In the genomic region with DNA sequence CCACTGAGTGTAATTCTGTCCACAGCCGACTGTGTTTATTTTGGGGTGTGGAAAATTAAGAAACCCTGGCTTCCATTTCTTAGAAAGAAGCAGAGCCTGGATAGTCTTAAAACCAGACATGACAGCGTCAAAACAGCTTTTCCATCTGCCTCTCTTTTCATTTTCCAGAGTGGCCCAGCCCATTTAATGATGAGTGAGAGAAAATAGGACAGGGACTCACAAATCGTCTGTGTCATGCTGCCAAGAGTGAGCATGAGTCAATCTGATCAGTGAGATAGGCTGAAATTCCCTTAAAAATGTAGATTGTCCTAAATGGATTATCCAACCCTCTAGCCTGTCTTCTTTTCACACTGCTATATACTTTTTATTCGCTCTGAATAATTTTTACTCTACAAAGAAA, we compare ENCODE assay signal across 16 cellular contexts.
A peak's percentile ranks its signal among the peaks of the same experiment; 100 is the strongest.
DNase-seq lines count a peak whose midpoint lies in the region; ATAC-seq and TF ChIP-seq lines count a peak whose summit lies in the region.
"Had no signal": no experiment of that assay in that cellular context is flagged by ENCODE, and none has a peak within 500 bp of the region (broad histone marks: within the 10 kb centered on the region; RNA-seq: fewer than 3 reads in every experiment).

No MANE protein-coding gene starts in this region.

- H3K9me3 Mint-ChIP-seq in activated CD4-positive, alpha-beta memory T cell treated with anti-CD3 and anti-CD28 coated beads, Interleukin-2, amount 10 ng/mL, durations not matched to agents 7 days and 5 days, result peaks cover 4% of the 10 kb centered on the region

- no peak for TF ChIP-seq CTCF in A673 (conservative IDR thresholded peaks at IDR 0.05; ENCODE audit: low read depth, low read length)

- no peaks in the 10 kb centered on the region for H3K4me1 Mint-ChIP-seq in activated CD4-positive, alpha-beta memory T cell treated with anti-CD3 and anti-CD28 coated beads, Interleukin-2, amount 10 ng/mL, durations not matched to agents 7 days and 5 days

- POLR2A ChIA-PET in A673 (lab: Charles Lee; ENCODE audit: low non-redundant PET), result no interaction called here
- POLR2A ChIA-PET in activated CD4-positive, alpha-beta memory T cell treated with anti-CD3 and anti-CD28 coated beads, Interleukin-2, amount 10 ng/mL, durations not matched to agents 7 days and 5 days (lab: Charles Lee), result no interaction called here

- no TSS peak for BruUV-seq in A673 (replicated peaks; lab: Mats Ljungman, UMichigan)

- CTCF ChIA-PET in A673 (lab: Charles Lee), result no interaction called here
- CTCF ChIA-PET in activated CD4-positive, alpha-beta memory T cell treated with anti-CD3 and anti-CD28 coated beads, Interleukin-2, amount 10 ng/mL, durations not matched to agents 7 days and 5 days (lab: Charles Lee), result no interaction called here

- no peaks in the 10 kb centered on the region for H3K27me3 ChIP-seq in A673 (replicated peaks; ENCODE audit: insufficient read depth, low read depth, low read length, poor library complexity)
- H3K27me3 ChIP-seq in MG63, result no peaks in the 10 kb centered on the region

- H3K27me3 Mint-ChIP-seq in activated CD4-positive, alpha-beta memory T cell treated with anti-CD3 and anti-CD28 coated beads, Interleukin-2, amount 10 ng/mL, durations not matched to agents 7 days and 5 days, result no peaks in the 10 kb centered on the region

- intact Hi-C loops in A673 (cut with micrococcal nuclease; ENCODE audit: unreplicated experiment), result no loop called here

- no peak for ATAC-seq in SK-N-SH treated with all-trans-retinoic acid at 6 μM for 48 hours
- no peak for ATAC-seq in HG02885 (IDR thresholded peaks at IDR 0.05; ENCODE audit: poor library complexity, unreplicated experiment)
- no peak for ATAC-seq in GM21786 (IDR thresholded peaks at IDR 0.05; ENCODE audit: unreplicated experiment)

- H3K36me3 ChIP-seq in A673 (ENCODE audit: insufficient read depth, low read length, poor library complexity, severe bottlenecking) (no peaks in the 10 kb centered on the region), MG63 (no peaks in the 10 kb centered on the region)

- H3K27ac ChIP-seq in A673 (ENCODE audit: low read depth, low read length, poor library complexity, severe bottlenecking), result no peak overlapping the region
- H3K27ac ChIP-seq: C4-2B had no signal

- H3K27ac Mint-ChIP-seq in activated CD4-positive, alpha-beta memory T cell treated with anti-CD3 and anti-CD28 coated beads, Interleukin-2, amount 10 ng/mL, durations not matched to agents 7 days and 5 days, result no peak overlapping the region

- no peaks in the 10 kb centered on the region for H3K36me3 Mint-ChIP-seq in activated CD4-positive, alpha-beta memory T cell treated with anti-CD3 and anti-CD28 coated beads, Interleukin-2, amount 10 ng/mL, durations not matched to agents 7 days and 5 days (ENCODE audit: low read depth)

- H3K4me3 ChIP-seq in A673 (ENCODE audit: low read depth, low read length, poor library complexity, severe bottlenecking) (no peak overlapping the region), MG63 (no peak overlapping the region)

- no peaks in the 10 kb centered on the region for H3K4me1 ChIP-seq in A673 (ENCODE audit: insufficient read depth, low read length, poor library complexity, severe bottlenecking)

- DNase-seq in A673 (ENCODE audit: low spot score), result peak; percentile 39
- DNase-seq in MG63, result peak; percentile 35
- DNase-seq in islet precursor cell, result peak; percentile 57
- no peak for DNase-seq in activated CD4-positive, alpha-beta memory T cell treated with anti-CD3 and anti-CD28 coated beads, Interleukin-2, amount 10 ng/mL, durations not matched to agents 7 days and 5 days
- DNase-seq in NCI-H748 (lab: John Stamatoyannopoulos, UW; ENCODE audit: unreplicated experiment), result no peak
- DNase-seq: DMS153, H7, NCI-H1436 treated with DMSO at 0.1 percent for 48 hours, NCI-H2029 treated with DMSO at 0.1 percent for 48 hours, NCI-H526, OCI-M1, RPMI8226 had no signal

- H3K9me3 ChIP-seq in A673 (ENCODE audit: low read depth, low read length, poor library complexity, severe bottlenecking) (no peaks in the 10 kb centered on the region), MG63 (peaks cover 2% of the 10 kb centered on the region; the same call in 1 of the 2 replicates)

- no peak overlapping the region for H3K4me3 Mint-ChIP-seq in activated CD4-positive, alpha-beta memory T cell treated with anti-CD3 and anti-CD28 coated beads, Interleukin-2, amount 10 ng/mL, durations not matched to agents 7 days and 5 days

TF ChIP-seq in SK-N-SH treated with all-trans-retinoic acid at 6 μM for 48 hours, 23 proteins besides CTCF, POLR2A, EP300 and RAD21:
- no peak for TF ChIP-seq OSR1 (CRISPR knock-in tag; IDR thresholded peaks at IDR 0.05)
- TF ChIP-seq, protein P1, sequence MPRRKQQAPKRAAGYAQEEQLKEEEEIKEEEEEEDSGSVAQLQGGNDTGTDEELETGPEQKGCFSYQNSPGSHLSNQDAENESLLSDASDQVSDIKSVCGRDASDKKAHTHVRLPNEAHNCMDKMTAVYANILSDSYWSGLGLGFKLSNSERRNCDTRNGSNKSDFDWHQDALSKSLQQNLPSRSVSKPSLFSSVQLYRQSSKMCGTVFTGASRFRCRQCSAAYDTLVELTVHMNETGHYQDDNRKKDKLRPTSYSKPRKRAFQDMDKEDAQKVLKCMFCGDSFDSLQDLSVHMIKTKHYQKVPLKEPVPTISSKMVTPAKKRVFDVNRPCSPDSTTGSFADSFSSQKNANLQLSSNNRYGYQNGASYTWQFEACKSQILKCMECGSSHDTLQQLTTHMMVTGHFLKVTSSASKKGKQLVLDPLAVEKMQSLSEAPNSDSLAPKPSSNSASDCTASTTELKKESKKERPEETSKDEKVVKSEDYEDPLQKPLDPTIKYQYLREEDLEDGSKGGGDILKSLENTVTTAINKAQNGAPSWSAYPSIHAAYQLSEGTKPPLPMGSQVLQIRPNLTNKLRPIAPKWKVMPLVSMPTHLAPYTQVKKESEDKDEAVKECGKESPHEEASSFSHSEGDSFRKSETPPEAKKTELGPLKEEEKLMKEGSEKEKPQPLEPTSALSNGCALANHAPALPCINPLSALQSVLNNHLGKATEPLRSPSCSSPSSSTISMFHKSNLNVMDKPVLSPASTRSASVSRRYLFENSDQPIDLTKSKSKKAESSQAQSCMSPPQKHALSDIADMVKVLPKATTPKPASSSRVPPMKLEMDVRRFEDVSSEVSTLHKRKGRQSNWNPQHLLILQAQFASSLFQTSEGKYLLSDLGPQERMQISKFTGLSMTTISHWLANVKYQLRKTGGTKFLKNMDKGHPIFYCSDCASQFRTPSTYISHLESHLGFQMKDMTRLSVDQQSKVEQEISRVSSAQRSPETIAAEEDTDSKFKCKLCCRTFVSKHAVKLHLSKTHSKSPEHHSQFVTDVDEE (CRISPR knock-in tag; IDR thresholded peaks at IDR 0.05), result peak; percentile 68; the same call in 1 of the 2 replicates
- TF ChIP-seq, protein P2, sequence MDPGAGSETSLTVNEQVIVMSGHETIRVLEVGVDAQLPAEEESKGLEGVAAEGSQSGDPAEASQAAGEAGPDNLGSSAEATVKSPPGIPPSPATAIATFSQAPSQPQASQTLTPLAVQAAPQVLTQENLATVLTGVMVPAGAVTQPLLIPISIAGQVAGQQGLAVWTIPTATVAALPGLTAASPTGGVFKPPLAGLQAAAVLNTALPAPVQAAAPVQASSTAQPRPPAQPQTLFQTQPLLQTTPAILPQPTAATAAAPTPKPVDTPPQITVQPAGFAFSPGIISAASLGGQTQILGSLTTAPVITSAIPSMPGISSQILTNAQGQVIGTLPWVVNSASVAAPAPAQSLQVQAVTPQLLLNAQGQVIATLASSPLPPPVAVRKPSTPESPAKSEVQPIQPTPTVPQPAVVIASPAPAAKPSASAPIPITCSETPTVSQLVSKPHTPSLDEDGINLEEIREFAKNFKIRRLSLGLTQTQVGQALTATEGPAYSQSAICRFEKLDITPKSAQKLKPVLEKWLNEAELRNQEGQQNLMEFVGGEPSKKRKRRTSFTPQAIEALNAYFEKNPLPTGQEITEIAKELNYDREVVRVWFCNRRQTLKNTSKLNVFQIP (CRISPR knock-in tag; IDR thresholded peaks at IDR 0.05; ENCODE audit: borderline replicate concordance, low read depth), result no peak
- TF ChIP-seq ISL1 (CRISPR knock-in tag; IDR thresholded peaks at IDR 0.05), result peak; percentile 82
- no peak for TF ChIP-seq ESRRG (CRISPR knock-in tag; IDR thresholded peaks at IDR 0.05)
- TF ChIP-seq CREB5 (CRISPR knock-in tag; IDR thresholded peaks at IDR 0.05; ENCODE audit: low read depth), result peak; percentile 20; the same call in 1 of the 2 replicates
- no peak for TF ChIP-seq ZNF70 (CRISPR knock-in tag; IDR thresholded peaks at IDR 0.05)
- TF ChIP-seq TCF4 (CRISPR knock-in tag; IDR thresholded peaks at IDR 0.05; ENCODE audit: borderline replicate concordance), result no peak
- no peak for TF ChIP-seq TOX (CRISPR knock-in tag; IDR thresholded peaks at IDR 0.05; ENCODE audit: borderline replicate concordance)
- no peak for TF ChIP-seq CSDC2 (CRISPR knock-in tag; IDR thresholded peaks at IDR 0.05)
- TF ChIP-seq GLIS3 (CRISPR knock-in tag; IDR thresholded peaks at IDR 0.05), result no peak; the same call in 1 of the 2 replicates
- no peak for TF ChIP-seq BACH2 (CRISPR knock-in tag; IDR thresholded peaks at IDR 0.05; ENCODE audit: borderline replicate concordance)
- TF ChIP-seq ZC3H10 (CRISPR knock-in tag; IDR thresholded peaks at IDR 0.05), result no peak
- TF ChIP-seq ZNF565 (CRISPR knock-in tag; conservative IDR thresholded peaks at IDR 0.05; ENCODE audit: low read depth), result no peak
- TF ChIP-seq ZFP3 (CRISPR knock-in tag; IDR thresholded peaks at IDR 0.05), result no peak

Comparison
In these comparisons a context has a peak if more than half of its experiments do, and no peak if none do; other contexts are left out.
1. DNase-seq: peak in A673 (single experiment), MG63 (single experiment) and islet precursor cell (single experiment); none in activated CD4-positive, alpha-beta memory T cell treated with anti-CD3 and anti-CD28 coated beads, Interleukin-2, amount 10 ng/mL, durations not matched to agents 7 days and 5 days (single experiment) and NCI-H748 (single experiment).